ENCODE assay signal across 9 cellular contexts in genomic region chr2:201183373-201183742, GRCh38. TPM values are rescaled to one million over a fixed set of nuclear protein-coding genes. Genes with fewer than 3 reads are reported as not detected.
DNase-seq lines count a peak whose midpoint lies in the region; ATAC-seq and TF ChIP-seq lines count a peak whose summit lies in the region.
"Had no signal": no experiment of that assay in that cellular context is flagged by ENCODE, and none has a peak within 500 bp of the region (broad histone marks: within the 10 kb centered on the region; RNA-seq: fewer than 3 reads in every experiment).

No MANE protein-coding gene starts in this region.

- H3K27me3 ChIP-seq in HAP-1 (ENCODE audit: low read depth) (no peaks in the 10 kb centered on the region), gastroesophageal sphincter (no peaks in the 10 kb centered on the region)
- H3K27me3 ChIP-seq: testis had no signal

- no peak for TF ChIP-seq POLR2A in gastroesophageal sphincter (IDR thresholded peaks at IDR 0.05)

- H3K4me3 ChIP-seq in HAP-1 (peak overlapping the region; percentile 10), gastroesophageal sphincter (peak overlapping the region; percentile 29 to 44)

- WGBS in gastroesophageal sphincter (ENCODE audit: low coverage in 1 of 2), 2 donors, result 33 to 49% methylated on average over 4 of the region's 4 CpGs

- H3K4me1 Mint-ChIP-seq in T-helper 2 cell treated with Interferon-gamma antibody and Interleukin-4, amounts not matched to agents 5 μg/mL and 100 μg/mL, for 36 hours (ENCODE audit: low read depth), result peaks cover 46% of the 10 kb centered on the region
- peaks cover 62% of the 10 kb centered on the region for H3K4me1 Mint-ChIP-seq in stimulated activated effector memory CD8-positive, alpha-beta T cell treated with anti-CD3 and anti-CD28 coated beads, Interleukin-12 subunit alpha, Interleukin-12 subunit beta, amount 100 ng/mL, for 72 hours

- peak overlapping the region in 3 of 4 donors; percentile 15 to 57 (median 36) for H3K27ac ChIP-seq in gastroesophageal sphincter

- peak overlapping the region; percentile 98 for H3K4me3 Mint-ChIP-seq in T-helper 2 cell treated with Interferon-gamma antibody and Interleukin-4, amounts not matched to agents 5 μg/mL and 100 μg/mL, for 36 hours
- peak overlapping the region; percentile 92 for H3K4me3 Mint-ChIP-seq in stimulated activated effector memory CD8-positive, alpha-beta T cell treated with anti-CD3 and anti-CD28 coated beads, Interleukin-12 subunit alpha, Interleukin-12 subunit beta, amount 100 ng/mL, for 72 hours

- DNase-seq in HAP-1 (ENCODE audit: low spot score in 2 of 2) (no peak), germinal center (ENCODE audit: low spot score) (no peak), mucosa of gallbladder (ENCODE audit: low spot score) (no peak), DMS153 treated with DMSO at 0.1 percent for 48 hours (lab: John Stamatoyannopoulos, UW; ENCODE audit: unreplicated experiment) (no peak)
- no peak for DNase-seq in T-helper 2 cell treated with Interferon-gamma antibody and Interleukin-4, amounts not matched to agents 5 μg/mL and 100 μg/mL, for 36 hours (ENCODE audit: low spot score)
- DNase-seq in stimulated activated effector memory CD8-positive, alpha-beta T cell treated with anti-CD3 and anti-CD28 coated beads, Interleukin-12 subunit alpha, Interleukin-12 subunit beta, amount 100 ng/mL, for 72 hours (ENCODE audit: low spot score in 2 of 2), result no peak
- DNase-seq: testis had no signal

- no peaks in the 10 kb centered on the region for H3K27me3 Mint-ChIP-seq in T-helper 2 cell treated with Interferon-gamma antibody and Interleukin-4, amounts not matched to agents 5 μg/mL and 100 μg/mL, for 36 hours (ENCODE audit: low read depth)

- in situ Hi-C loops in HAP-1 (cut with MboI; ENCODE audit: low sequenced_read_pairs), result no loop called here

- H3K36me3 ChIP-seq in HAP-1 (replicated peaks) (no peaks in the 10 kb centered on the region), gastroesophageal sphincter (no peaks in the 10 kb centered on the region)

- H3K27ac Mint-ChIP-seq in T-helper 2 cell treated with Interferon-gamma antibody and Interleukin-4, amounts not matched to agents 5 μg/mL and 100 μg/mL, for 36 hours, result peak overlapping the region; percentile 94
- H3K27ac Mint-ChIP-seq in stimulated activated effector memory CD8-positive, alpha-beta T cell treated with anti-CD3 and anti-CD28 coated beads, Interleukin-12 subunit alpha, Interleukin-12 subunit beta, amount 100 ng/mL, for 72 hours, result peak overlapping the region; percentile 95

- peaks cover 5% of the 10 kb centered on the region for H3K9me3 Mint-ChIP-seq in T-helper 2 cell treated with Interferon-gamma antibody and Interleukin-4, amounts not matched to agents 5 μg/mL and 100 μg/mL, for 36 hours
- H3K9me3 Mint-ChIP-seq in stimulated activated effector memory CD8-positive, alpha-beta T cell treated with anti-CD3 and anti-CD28 coated beads, Interleukin-12 subunit alpha, Interleukin-12 subunit beta, amount 100 ng/mL, for 72 hours, result no peaks in the 10 kb centered on the region

- H3K4me1 ChIP-seq in HAP-1, result peaks cover 9% of the 10 kb centered on the region; the same call in 1 of the 2 replicates
- peaks cover 0 to 6% (median 0%) of the 10 kb centered on the region in 3 donors for H3K4me1 ChIP-seq in gastroesophageal sphincter
- H3K4me1 ChIP-seq: testis had no signal

- ATAC-seq in gastroesophageal sphincter (no peak), GM21381 (IDR thresholded peaks at IDR 0.05; ENCODE audit: unreplicated experiment) (no peak)
- no peak for ATAC-seq in stimulated activated effector memory CD8-positive, alpha-beta T cell treated with anti-CD3 and anti-CD28 coated beads, Interleukin-12 subunit alpha, Interleukin-12 subunit beta, amount 100 ng/mL, for 72 hours

- H3K9me3 ChIP-seq in HAP-1 (peaks cover 3% of the 10 kb centered on the region; the same call in 1 of the 2 replicates), gastroesophageal sphincter (no peaks in the 10 kb centered on the region)
- H3K9me3 ChIP-seq: testis had no signal

- TF ChIP-seq CTCF in gastroesophageal sphincter (IDR thresholded peaks at IDR 0.05), result no peak

- H3K36me3 Mint-ChIP-seq in T-helper 2 cell treated with Interferon-gamma antibody and Interleukin-4, amounts not matched to agents 5 μg/mL and 100 μg/mL, for 36 hours (ENCODE audit: low read depth), result peaks cover 43% of the 10 kb centered on the region
- H3K36me3 Mint-ChIP-seq in stimulated activated effector memory CD8-positive, alpha-beta T cell treated with anti-CD3 and anti-CD28 coated beads, Interleukin-12 subunit alpha, Interleukin-12 subunit beta, amount 100 ng/mL, for 72 hours, result peaks cover 28% of the 10 kb centered on the region

- no peak for TF ChIP-seq EP300 in gastroesophageal sphincter (IDR thresholded peaks at IDR 0.05)

RNA-seq across cellular contexts. Expression of gene CASP10, which starts 0.4 kb away (rescaled TPM):
- total RNA-seq in gastroesophageal sphincter (1 to 10 TPM; 2.6 to 7.5 (median 6.3) TPM), mucosa of gallbladder (18.9 TPM)
